In the genomic region with DNA sequence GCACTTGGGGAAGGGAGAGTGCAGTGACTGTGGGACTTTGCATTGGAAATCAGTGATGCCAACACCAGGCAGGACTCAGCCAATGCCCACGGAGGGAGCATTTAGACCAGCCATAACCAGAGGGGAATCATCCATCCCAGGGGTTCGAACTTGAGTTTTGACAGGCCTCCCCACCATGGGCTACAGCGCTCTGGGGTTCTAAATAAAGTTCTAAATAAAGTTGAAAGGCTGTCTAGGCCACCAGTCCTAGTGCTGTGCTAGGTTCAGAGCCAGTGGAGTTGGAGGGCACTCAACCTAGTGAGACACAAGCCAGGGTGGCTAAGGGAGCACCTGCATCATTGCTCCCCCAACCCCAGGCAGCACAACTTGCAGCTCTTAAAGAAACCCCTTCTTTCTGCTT, we compare ENCODE assay signal across 3 cellular contexts.
TF ChIP-seq lines count a peak whose summit lies in the region.

No MANE protein-coding gene starts in this region.

TF ChIP-seq in SK-N-SH, 30 proteins besides CTCF, POLR2A, EP300 and RAD21:
- TF ChIP-seq CHD2 (IDR thresholded peaks at IDR 0.05; ENCODE audit: low read length, partially characterized antibody), result no peak
- TF ChIP-seq FOXJ3 (CRISPR knock-in tag; IDR thresholded peaks at IDR 0.05), result no peak
- no peak for TF ChIP-seq NRF1 (IDR thresholded peaks at IDR 0.05; ENCODE audit: low read depth, low read length)
- TF ChIP-seq RCOR1 (IDR thresholded peaks at IDR 0.05; ENCODE audit: low read length), result no peak
- TF ChIP-seq REST (IDR thresholded peaks at IDR 0.05; ENCODE audit: low read depth, low read length), result no peak
- TF ChIP-seq NFIC (IDR thresholded peaks at IDR 0.05; ENCODE audit: borderline replicate concordance), result no peak
- no peak for TF ChIP-seq YY1 (IDR thresholded peaks at IDR 0.05; ENCODE audit: low read depth)
- no peak for TF ChIP-seq FOSL2 (IDR thresholded peaks at IDR 0.05; ENCODE audit: borderline replicate concordance, low read depth)
- no peak for TF ChIP-seq EZH2phosphoT487 (IDR thresholded peaks at IDR 0.05; ENCODE audit: borderline replicate concordance, low read depth)

TF ChIP-seq in SK-N-SH treated with all-trans-retinoic acid at 6 μM for 48 hours, 23 proteins besides CTCF, POLR2A, EP300 and RAD21:
- no peak for TF ChIP-seq ZNF70 (CRISPR knock-in tag; IDR thresholded peaks at IDR 0.05)
- no peak for TF ChIP-seq ZC3H10 (CRISPR knock-in tag; IDR thresholded peaks at IDR 0.05)
- TF ChIP-seq, protein P1, sequence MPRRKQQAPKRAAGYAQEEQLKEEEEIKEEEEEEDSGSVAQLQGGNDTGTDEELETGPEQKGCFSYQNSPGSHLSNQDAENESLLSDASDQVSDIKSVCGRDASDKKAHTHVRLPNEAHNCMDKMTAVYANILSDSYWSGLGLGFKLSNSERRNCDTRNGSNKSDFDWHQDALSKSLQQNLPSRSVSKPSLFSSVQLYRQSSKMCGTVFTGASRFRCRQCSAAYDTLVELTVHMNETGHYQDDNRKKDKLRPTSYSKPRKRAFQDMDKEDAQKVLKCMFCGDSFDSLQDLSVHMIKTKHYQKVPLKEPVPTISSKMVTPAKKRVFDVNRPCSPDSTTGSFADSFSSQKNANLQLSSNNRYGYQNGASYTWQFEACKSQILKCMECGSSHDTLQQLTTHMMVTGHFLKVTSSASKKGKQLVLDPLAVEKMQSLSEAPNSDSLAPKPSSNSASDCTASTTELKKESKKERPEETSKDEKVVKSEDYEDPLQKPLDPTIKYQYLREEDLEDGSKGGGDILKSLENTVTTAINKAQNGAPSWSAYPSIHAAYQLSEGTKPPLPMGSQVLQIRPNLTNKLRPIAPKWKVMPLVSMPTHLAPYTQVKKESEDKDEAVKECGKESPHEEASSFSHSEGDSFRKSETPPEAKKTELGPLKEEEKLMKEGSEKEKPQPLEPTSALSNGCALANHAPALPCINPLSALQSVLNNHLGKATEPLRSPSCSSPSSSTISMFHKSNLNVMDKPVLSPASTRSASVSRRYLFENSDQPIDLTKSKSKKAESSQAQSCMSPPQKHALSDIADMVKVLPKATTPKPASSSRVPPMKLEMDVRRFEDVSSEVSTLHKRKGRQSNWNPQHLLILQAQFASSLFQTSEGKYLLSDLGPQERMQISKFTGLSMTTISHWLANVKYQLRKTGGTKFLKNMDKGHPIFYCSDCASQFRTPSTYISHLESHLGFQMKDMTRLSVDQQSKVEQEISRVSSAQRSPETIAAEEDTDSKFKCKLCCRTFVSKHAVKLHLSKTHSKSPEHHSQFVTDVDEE (CRISPR knock-in tag; IDR thresholded peaks at IDR 0.05), result no peak
- TF ChIP-seq SNAI2 (CRISPR knock-in tag; IDR thresholded peaks at IDR 0.05), result no peak
- TF ChIP-seq TOX (CRISPR knock-in tag; IDR thresholded peaks at IDR 0.05; ENCODE audit: borderline replicate concordance), result no peak
- TF ChIP-seq ISL1 (CRISPR knock-in tag; IDR thresholded peaks at IDR 0.05), result no peak
- no peak for TF ChIP-seq ESRRG (CRISPR knock-in tag; IDR thresholded peaks at IDR 0.05)
- TF ChIP-seq POU6F1 (CRISPR knock-in tag; IDR thresholded peaks at IDR 0.05; ENCODE audit: borderline replicate concordance, low read depth), result no peak
- no peak for TF ChIP-seq BACH2 (CRISPR knock-in tag; IDR thresholded peaks at IDR 0.05; ENCODE audit: borderline replicate concordance)
- TF ChIP-seq PPARA (CRISPR knock-in tag; IDR thresholded peaks at IDR 0.05; ENCODE audit: borderline replicate concordance), result no peak
- TF ChIP-seq, protein P2, sequence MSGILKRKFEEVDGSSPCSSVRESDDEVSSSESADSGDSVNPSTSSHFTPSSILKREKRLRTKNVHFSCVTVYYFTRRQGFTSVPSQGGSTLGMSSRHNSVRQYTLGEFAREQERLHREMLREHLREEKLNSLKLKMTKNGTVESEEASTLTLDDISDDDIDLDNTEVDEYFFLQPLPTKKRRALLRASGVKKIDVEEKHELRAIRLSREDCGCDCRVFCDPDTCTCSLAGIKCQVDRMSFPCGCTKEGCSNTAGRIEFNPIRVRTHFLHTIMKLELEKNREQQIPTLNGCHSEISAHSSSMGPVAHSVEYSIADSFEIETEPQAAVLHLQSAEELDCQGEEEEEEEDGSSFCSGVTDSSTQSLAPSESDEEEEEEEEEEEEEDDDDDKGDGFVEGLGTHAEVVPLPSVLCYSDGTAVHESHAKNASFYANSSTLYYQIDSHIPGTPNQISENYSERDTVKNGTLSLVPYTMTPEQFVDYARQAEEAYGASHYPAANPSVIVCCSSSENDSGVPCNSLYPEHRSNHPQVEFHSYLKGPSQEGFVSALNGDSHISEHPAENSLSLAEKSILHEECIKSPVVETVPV (CRISPR knock-in tag; IDR thresholded peaks at IDR 0.05), result no peak
- no peak for TF ChIP-seq GLIS3 (CRISPR knock-in tag; IDR thresholded peaks at IDR 0.05)
- TF ChIP-seq ARNTL (CRISPR knock-in tag; IDR thresholded peaks at IDR 0.05; ENCODE audit: borderline replicate concordance, low read depth), result no peak
- TF ChIP-seq OSR1 (CRISPR knock-in tag; IDR thresholded peaks at IDR 0.05), result no peak
- no peak for TF ChIP-seq CSDC2 (CRISPR knock-in tag; IDR thresholded peaks at IDR 0.05)
- TF ChIP-seq ZFP30 (CRISPR knock-in tag; IDR thresholded peaks at IDR 0.05), result no peak
- no peak for TF ChIP-seq TCF4 (CRISPR knock-in tag; IDR thresholded peaks at IDR 0.05; ENCODE audit: borderline replicate concordance)
- no peak for TF ChIP-seq CREB5 (CRISPR knock-in tag; IDR thresholded peaks at IDR 0.05; ENCODE audit: low read depth)
- TF ChIP-seq RARB (CRISPR knock-in tag; IDR thresholded peaks at IDR 0.05), result no peak

TF ChIP-seq in IMR-90, 13 proteins besides CTCF, POLR2A, EP300 and RAD21:
- TF ChIP-seq, protein P3, sequence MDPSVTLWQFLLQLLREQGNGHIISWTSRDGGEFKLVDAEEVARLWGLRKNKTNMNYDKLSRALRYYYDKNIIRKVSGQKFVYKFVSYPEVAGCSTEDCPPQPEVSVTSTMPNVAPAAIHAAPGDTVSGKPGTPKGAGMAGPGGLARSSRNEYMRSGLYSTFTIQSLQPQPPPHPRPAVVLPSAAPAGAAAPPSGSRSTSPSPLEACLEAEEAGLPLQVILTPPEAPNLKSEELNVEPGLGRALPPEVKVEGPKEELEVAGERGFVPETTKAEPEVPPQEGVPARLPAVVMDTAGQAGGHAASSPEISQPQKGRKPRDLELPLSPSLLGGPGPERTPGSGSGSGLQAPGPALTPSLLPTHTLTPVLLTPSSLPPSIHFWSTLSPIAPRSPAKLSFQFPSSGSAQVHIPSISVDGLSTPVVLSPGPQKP (IDR thresholded peaks at IDR 0.05; ENCODE audit: borderline replicate concordance, low read depth, low read length), result no peak
- TF ChIP-seq RFX5 (IDR thresholded peaks at IDR 0.05; ENCODE audit: low read depth, low read length) (no peak), NFE2L2 (IDR thresholded peaks at IDR 0.05; ENCODE audit: low read depth, low read length) (no peak), RCOR1 (IDR thresholded peaks at IDR 0.05; ENCODE audit: insufficient replicate concordance, low read length) (no peak), CHD1 (IDR thresholded peaks at IDR 0.05; ENCODE audit: low read depth, low read length) (no peak), MAFK (IDR thresholded peaks at IDR 0.05; ENCODE audit: low read depth, low read length) (no peak)
